1 cellular context compared by ENCODE assay signal in genomic region chr15:81323944-81324881, GRCh38.
TF ChIP-seq lines count a peak whose summit lies in the region.

TSS of gene STARD5 (minus strand) at chr15:81324141. CDS start at chr15:81324099, 42 bp downstream.

TF ChIP-seq in HepG2, 621 proteins besides CTCF, POLR2A, EP300 and RAD21 (continued from another document and continues in another):
- TF ChIP-seq ZNF687 (CRISPR knock-in tag; IDR thresholded peaks at IDR 0.05) (peak; percentile 88), MTF1 (CRISPR knock-in tag; IDR thresholded peaks at IDR 0.05) (no peak), ARID4A (CRISPR knock-in tag; IDR thresholded peaks at IDR 0.05; ENCODE audit: borderline replicate concordance) (peak; percentile 42; the same call in 1 of the 2 replicates), ZNF205 (CRISPR knock-in tag; IDR thresholded peaks at IDR 0.05) (no peak), MAFF (IDR thresholded peaks at IDR 0.05; ENCODE audit: low read depth, low read length) (no peak), IRX3 (CRISPR knock-in tag; IDR thresholded peaks at IDR 0.05; ENCODE audit: borderline replicate concordance, low read depth) (no peak), ZNF367 (CRISPR knock-in tag; IDR thresholded peaks at IDR 0.05; ENCODE audit: borderline replicate concordance) (no peak), EHMT2 (IDR thresholded peaks at IDR 0.05; ENCODE audit: borderline replicate concordance, low read depth, low read length) (no peak), ZNF7 (CRISPR knock-in tag; IDR thresholded peaks at IDR 0.05) (0 out of 2 replicates have a peak, but pooled peaks have one; percentile 19), REPIN1 (CRISPR knock-in tag; IDR thresholded peaks at IDR 0.05; ENCODE audit: borderline replicate concordance, low read depth) (0 out of 2 replicates have a peak, but pooled peaks have one; percentile 43), THAP9 (CRISPR knock-in tag; IDR thresholded peaks at IDR 0.05; ENCODE audit: borderline replicate concordance) (0 out of 2 replicates have a peak, but pooled peaks have one; percentile 30), FOXK1 (CRISPR knock-in tag; IDR thresholded peaks at IDR 0.05; ENCODE audit: borderline replicate concordance, low read depth) (no peak), CBX1 (IDR thresholded peaks at IDR 0.05; ENCODE audit: low read depth) (peak; percentile 57), HNRNPL (IDR thresholded peaks at IDR 0.05; ENCODE audit: low read depth, low read length) (no peak), NR1H2 (CRISPR knock-in tag; IDR thresholded peaks at IDR 0.05; ENCODE audit: borderline replicate concordance, low read depth) (no peak), ZNF407 (CRISPR knock-in tag; IDR thresholded peaks at IDR 0.05; ENCODE audit: not compliant biosample characterization) (peak; percentile 50), ZGPAT (CRISPR knock-in tag; IDR thresholded peaks at IDR 0.05) (peak; percentile 29; the same call in 1 of the 2 replicates), ZNF234 (CRISPR knock-in tag; conservative IDR thresholded peaks at IDR 0.05) (no peak), GABPA (IDR thresholded peaks at IDR 0.05; ENCODE audit: low read depth, low read length) (no peak), GABPA (CRISPR knock-in tag; IDR thresholded peaks at IDR 0.05; ENCODE audit: low read depth) (no peak; the same call in 1 of the 2 replicates), ZBED4 (CRISPR knock-in tag; IDR thresholded peaks at IDR 0.05; ENCODE audit: borderline replicate concordance) (peak; percentile 98; the same call in 1 of the 2 replicates), ZNF30 (CRISPR knock-in tag; IDR thresholded peaks at IDR 0.05) (no peak)
